In the genomic region with DNA sequence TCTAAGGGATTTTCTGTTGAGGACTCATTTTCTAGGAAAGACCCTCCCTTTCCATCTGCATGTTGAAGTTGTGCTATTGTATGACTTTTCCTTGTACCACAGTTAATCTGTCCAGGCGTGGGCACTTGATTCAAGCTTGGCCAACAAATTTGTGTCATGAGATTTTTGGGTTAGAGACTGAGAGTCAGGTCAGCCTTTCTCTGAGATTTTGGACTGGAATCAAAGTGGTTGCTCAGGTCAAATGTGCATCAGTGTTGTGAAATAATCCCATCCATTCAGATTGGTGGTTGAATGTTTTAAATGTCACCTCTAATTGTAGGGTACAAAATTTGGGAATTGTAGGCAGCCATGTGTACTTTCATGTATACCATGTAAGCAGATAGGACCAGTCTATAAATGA, we compare ENCODE assay signal across 24 cellular contexts.
A peak's percentile ranks its signal among the peaks of the same experiment; 100 is the strongest.
DNase-seq lines count a peak whose midpoint lies in the region; ATAC-seq and TF ChIP-seq lines count a peak whose summit lies in the region.
"Had no signal": no experiment of that assay in that cellular context is flagged by ENCODE, and none has a peak within 500 bp of the region (broad histone marks: within the 10 kb centered on the region; RNA-seq: fewer than 3 reads in every experiment).

No MANE protein-coding gene starts in this region.

- H3K27ac ChIP-seq in angular gyrus (ENCODE audit: low read depth, low read length) (peak overlapping the region; percentile 69), esophagus muscularis mucosa (replicated peaks in 1 of 4) (no peak overlapping the region), right lobe of liver (no peak overlapping the region), mesendoderm (ENCODE audit: low read depth, low read length) (no peak overlapping the region)
- H3K27ac ChIP-seq: BLaER1 had no signal

- whole genome bisulfite sequencing in esophagus muscularis mucosa = 100% methylated on average over 1 of the region's 1 CpG
- 33% methylated on average over 1 of the region's 1 CpG for WGBS in right lobe of liver (ENCODE audit: insufficient coverage, low coverage, low lambda C conversion rate, missing lambda C conversion rate)
- no CpG with 5 or more reads among the region's 1 CpG for WGBS in mesendoderm (ENCODE audit: extremely low coverage, insufficient coverage, low lambda C conversion rate)

- no peak for TF ChIP-seq CTCF in esophagus muscularis mucosa (IDR thresholded peaks at IDR 0.05)
- no peak for TF ChIP-seq CTCF in right lobe of liver (IDR thresholded peaks at IDR 0.05)
- TF ChIP-seq CTCF in mesothelial cell of epicardium (IDR thresholded peaks at IDR 0.05; ENCODE audit: unreplicated experiment) = no peak

- H3K36me3 Mint-ChIP-seq in mesothelial cell of epicardium = peaks cover 3% of the 10 kb centered on the region
- H3K36me3 Mint-ChIP-seq: CD14-positive monocyte; CD4-positive, alpha-beta memory T cell; CD4-positive, CD25-positive, alpha-beta regulatory T cell; CD8-positive, alpha-beta memory T cell had no signal

- H3K27me3 ChIP-seq in esophagus muscularis mucosa (no peaks in the 10 kb centered on the region), right lobe of liver (no peaks in the 10 kb centered on the region), mesendoderm (ENCODE audit: insufficient read depth, low read length, poor library complexity) (no peaks in the 10 kb centered on the region)
- H3K27me3 ChIP-seq: BE2C, BLaER1 had no signal

- no peak overlapping the region for H3K18ac ChIP-seq in mesendoderm (ENCODE audit: low read length)

- no peak overlapping the region for H3K23ac ChIP-seq in mesendoderm (ENCODE audit: low read length)

- no peak overlapping the region for H3K4ac ChIP-seq in mesendoderm (ENCODE audit: low read depth, low read length)

- no peaks in the 10 kb centered on the region for H3K27me3 Mint-ChIP-seq in mesothelial cell of epicardium (ENCODE audit: low read depth)
- H3K27me3 Mint-ChIP-seq: CD4-positive, alpha-beta memory T cell; CD4-positive, CD25-positive, alpha-beta regulatory T cell; CD8-positive, alpha-beta memory T cell had no signal

- H2BK15ac ChIP-seq in mesendoderm (replicated peaks; ENCODE audit: low read depth) = no peak overlapping the region

- ATAC-seq in right lobe of liver = peak; percentile 33 to 70 (median 45)
- ATAC-seq: GM12878 had no signal

- no peak for TF ChIP-seq EP300 in esophagus muscularis mucosa (IDR thresholded peaks at IDR 0.05)

- peaks cover 16% of the 10 kb centered on the region for H3K9me3 Mint-ChIP-seq in mesothelial cell of epicardium

- peaks cover 19% of the 10 kb centered on the region for H3K4me1 Mint-ChIP-seq in mesothelial cell of epicardium
- H3K4me1 Mint-ChIP-seq: CD14-positive monocyte; CD4-positive, alpha-beta memory T cell; CD4-positive, CD25-positive, alpha-beta regulatory T cell; CD8-positive, alpha-beta memory T cell had no signal

- no peak for TF ChIP-seq POLR2A in esophagus muscularis mucosa (IDR thresholded peaks at IDR 0.05; ENCODE audit: low read depth)
- no peak for TF ChIP-seq POLR2A in right lobe of liver (IDR thresholded peaks at IDR 0.05)

- H3K4me3 Mint-ChIP-seq in mesothelial cell of epicardium = no peak overlapping the region
- H3K4me3 Mint-ChIP-seq: CD14-positive monocyte; CD4-positive, alpha-beta memory T cell; CD4-positive, CD25-positive, alpha-beta regulatory T cell; CD8-positive, alpha-beta memory T cell had no signal

- no peak overlapping the region for H2BK120ac ChIP-seq in mesendoderm (ENCODE audit: low read depth, low read length)

- DNase-seq in esophagus muscularis mucosa (ENCODE audit: extremely low spot score) (peak; percentile 37), right lobe of liver (peak in 1 of 3 donors; percentile 51), mesendoderm (no peak), NCI-H1930 (lab: John Stamatoyannopoulos, UW) (no peak), mesothelial cell of epicardium (ENCODE audit: low spot score in 2 of 2, unreplicated experiment in 2 of 2) (no peak)
- DNase-seq: 8988T; ACHN; BE2C; C1 segment of cervical spinal cord; CD4-positive, alpha-beta memory T cell; CD4-positive, CD25-positive, alpha-beta regulatory T cell; CD8-positive, alpha-beta memory T cell; COR-L47; DMS 273 treated with DMSO at 0.1 percent for 48 hours; DMS153; DMS53; DMS79; DND-41; EL; GDM1 had no signal

- H3K9ac ChIP-seq in mesendoderm (ENCODE audit: low read length) = no peak overlapping the region
- H3K9ac ChIP-seq: BLaER1 had no signal

- H2BK5ac ChIP-seq in mesendoderm (ENCODE audit: low read length) = no peak overlapping the region

- H3K36me3 ChIP-seq in esophagus muscularis mucosa = no peaks in the 10 kb centered on the region
- H3K36me3 ChIP-seq in right lobe of liver = no peaks in the 10 kb centered on the region
- H3K36me3 ChIP-seq in mesendoderm (ENCODE audit: control insufficient read depth, insufficient read depth, low read length) = no peaks in the 10 kb centered on the region
- H3K36me3 ChIP-seq: BE2C, BLaER1 had no signal

- H3K4me1 ChIP-seq in esophagus muscularis mucosa = no peaks in the 10 kb centered on the region
- peaks cover 0 to 16% (median 0%) of the 10 kb centered on the region in 4 donors for H3K4me1 ChIP-seq in right lobe of liver
- H3K4me1 ChIP-seq in mesendoderm (ENCODE audit: control insufficient read depth, low read depth, low read length) = no peaks in the 10 kb centered on the region
- H3K4me1 ChIP-seq: BE2C, BLaER1 had no signal

- no peaks in the 10 kb centered on the region for H3K79me1 ChIP-seq in mesendoderm (ENCODE audit: low read length)

- H3K4me2 ChIP-seq in mesendoderm (ENCODE audit: low read length) = no peak overlapping the region
- H3K4me2 ChIP-seq: BLaER1 had no signal

- no peak overlapping the region for H3K56ac ChIP-seq in mesendoderm (ENCODE audit: low read length)

- no peaks in the 10 kb centered on the region for H3K9me3 ChIP-seq in esophagus muscularis mucosa
- H3K9me3 ChIP-seq in right lobe of liver = no peaks in the 10 kb centered on the region
- H3K9me3 ChIP-seq: BE2C, BLaER1 had no signal

- H4K5ac ChIP-seq in mesendoderm (ENCODE audit: low read length) = no peak overlapping the region

- intact Hi-C loops in esophagus muscularis mucosa (cut with DNase I) (no loop called here), right lobe of liver (cut with DNase I) (no loop called here)

- H3K4me3 ChIP-seq in esophagus muscularis mucosa = no peak overlapping the region
- no peak overlapping the region for H3K4me3 ChIP-seq in right lobe of liver
- H3K4me3 ChIP-seq in mesendoderm (ENCODE audit: low read length) = no peak overlapping the region
- H3K4me3 ChIP-seq: BLaER1, GM12878 had no signal

- no peaks in the 10 kb centered on the region for H3K79me2 ChIP-seq in mesendoderm (ENCODE audit: control insufficient read depth, insufficient read depth, low read length)

- no peak overlapping the region for H2AK5ac ChIP-seq in mesendoderm (ENCODE audit: low read length)

- H4K8ac ChIP-seq in mesendoderm (ENCODE audit: low read depth, low read length) = no peak overlapping the region

- no peak overlapping the region for H3K27ac Mint-ChIP-seq in mesothelial cell of epicardium
- H3K27ac Mint-ChIP-seq: CD14-positive monocyte; CD4-positive, alpha-beta memory T cell had no signal
